In the genomic region with DNA sequence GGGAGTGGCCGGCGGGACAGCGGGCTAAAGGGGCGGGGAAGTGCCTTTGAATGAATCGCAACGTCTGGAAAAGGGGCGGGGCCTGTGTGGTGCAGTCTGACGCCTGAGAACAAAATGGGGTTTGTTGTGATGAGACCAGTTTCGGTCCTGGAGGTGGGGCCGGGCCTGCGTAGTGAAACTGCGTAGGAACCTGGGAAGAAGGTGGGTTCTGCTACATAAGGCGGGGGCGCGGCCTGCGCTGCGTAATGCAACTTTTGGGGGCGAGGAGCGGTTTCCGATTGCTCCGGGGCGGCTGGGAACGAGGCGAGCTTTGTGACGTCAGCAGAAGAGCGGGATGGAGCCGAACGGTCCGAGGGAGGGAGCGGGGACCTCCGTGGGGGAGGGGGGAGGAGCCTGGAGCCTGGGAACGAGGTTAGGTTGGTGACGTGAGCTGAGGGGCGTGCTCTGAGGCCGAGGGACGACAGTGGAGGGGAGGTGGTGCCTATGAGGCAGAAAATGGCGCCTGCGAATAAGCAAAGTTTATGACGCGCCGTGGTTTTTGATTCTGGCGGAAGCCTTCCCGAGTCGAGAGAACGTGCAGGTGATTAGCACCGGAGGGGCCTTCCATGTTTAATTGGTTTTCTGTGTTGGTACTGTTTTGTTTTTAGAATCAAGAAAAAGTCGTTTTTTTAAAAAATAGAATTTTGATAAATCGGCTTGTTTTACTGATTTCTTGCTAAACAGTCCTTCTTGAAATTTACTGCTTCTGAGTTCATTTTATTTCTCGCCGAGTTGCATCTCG, we compare ENCODE assay signal across 8 cellular contexts. TPM values are rescaled to one million over a fixed set of nuclear protein-coding genes. Genes with fewer than 3 reads are reported as not detected.
DNase-seq lines count a peak whose midpoint lies in the region; ATAC-seq, FAIRE-seq and TF ChIP-seq lines count a peak whose summit lies in the region.

No MANE protein-coding gene starts in this region.

- H3K9ac ChIP-seq in HepG2 (ENCODE audit: insufficient read depth, low read depth, low read length) = peak overlapping the region; percentile 87

- no peaks in the 10 kb centered on the region for H4K20me1 ChIP-seq in HepG2 (ENCODE audit: insufficient read depth, low read length)

- peak overlapping the region; percentile 67 to 73 (median 69) for H3K4me3 ChIP-seq in HepG2 (replicated peaks in 1 of 3; ENCODE audit: insufficient read depth in 1 of 3, low read depth in 2 of 3, low read length in 3 of 3)

- peak overlapping the region; percentile 89 for H3K4me2 ChIP-seq in HepG2 (ENCODE audit: low read depth, low read length)

- CTCF ChIA-PET in HepG2 (lab: Yijun Ruan, JAX; ENCODE audit: low intra/inter-chr PET ratio, low total read pairs) = no interaction called here

- H3K27ac ChIP-seq in C4-2B (peak overlapping the region; percentile 87), HepG2 (ENCODE audit: extremely low read length, insufficient read depth, low read length) (peak overlapping the region; percentile 90)

- WGBS in HepG2 (ENCODE audit: low lambda C conversion rate) = under 1% methylated on average over 28 of the region's 51 CpGs

- no peak for TF ChIP-seq RAD21 in HepG2 (CRISPR knock-in tag; IDR thresholded peaks at IDR 0.05)

- H3K36me3 ChIP-seq in HepG2 (replicated peaks in 1 of 2; ENCODE audit: control insufficient read depth in 1 of 2, insufficient read depth in 2 of 2, low read length in 2 of 2) = no peaks in the 10 kb centered on the region; a peak in 1 of 5 replicates

- peak; percentile 23 for FAIRE-seq in HepG2 (lab: Jason Lieb, UNC)

- POLR2A ChIA-PET in HepG2 (lab: Yijun Ruan, JAX) = interaction anchor here (0.8 to 3.5 kb wide), 9 partner anchors 14 to 79 kb away, joined by 3 to 69 read pairs (median 5); partner anchors contain the start of gene CDK16

- DNase-seq in NCI-H69 (lab: John Stamatoyannopoulos, UW) (peak; percentile 95), HepG2 (ENCODE audit: low spot score) (peak; percentile 89)
- DNase-seq in activated CD4-positive, alpha-beta T cell treated with anti-CD3 and anti-CD28 coated beads, Interleukin-2, amount 50 U/mL, for 1 hour = peak; percentile 92
- DNase-seq in stimulated activated CD4-positive, alpha-beta T cell treated with anti-CD3 and anti-CD28 coated beads, Interleukin-2, amount 100 ng/mL, for 48 hours = peak; percentile 75 to 85

- no peaks in the 10 kb centered on the region for H3K9me3 ChIP-seq in HepG2 (ENCODE audit: low read length)

- H3K27ac Mint-ChIP-seq in dendritic cell treated with granulocyte-macrophage colony-stimulating factor and Interleukin-4, amounts not matched to agents 40 ng/mL and 50 ng/mL, for 4 days = peak overlapping the region; percentile 98

- intact Hi-C loops in dendritic cell treated with granulocyte-macrophage colony-stimulating factor and Interleukin-4, amounts not matched to agents 40 ng/mL and 50 ng/mL, for 4 days (cut with micrococcal nuclease) = loop anchor here (1.0 to 10.0 kb wide), 2 partner anchors 15 to 1341 kb away; partner anchors contain the start of genes CDK16 and RBM3
- intact Hi-C loops in HepG2 (cut with micrococcal nuclease; ENCODE audit: unreplicated experiment) = loop anchor here (10.0 kb wide), 1 partner anchor 81 kb away; no protein-coding TSS in a partner anchor

- H3K36me3 Mint-ChIP-seq in dendritic cell treated with granulocyte-macrophage colony-stimulating factor and Interleukin-4, amounts not matched to agents 40 ng/mL and 50 ng/mL, for 4 days (ENCODE audit: low read depth) = peaks cover 22% of the 10 kb centered on the region

- no TSS peak for BruUV-seq in HepG2 (replicated peaks; lab: Mats Ljungman, UMichigan)

- H3K4me3 Mint-ChIP-seq in dendritic cell treated with granulocyte-macrophage colony-stimulating factor and Interleukin-4, amounts not matched to agents 40 ng/mL and 50 ng/mL, for 4 days = peak overlapping the region; percentile 94

- TF ChIP-seq CTCF in C4-2B (conservative IDR thresholded peaks at IDR 0.05) (no peak), HepG2 (CRISPR knock-in tag; IDR thresholded peaks at IDR 0.05) (no peak)

- TF ChIP-seq EP300 in HepG2 (IDR thresholded peaks at IDR 0.05; ENCODE audit: low read depth in 2 of 2, low read length in 2 of 2) = 0 out of 4 replicates have a peak, but pooled peaks of 1 of the 2 experiments have one; percentile 7
- TF ChIP-seq EP300 in HepG2 (CRISPR knock-in tag; IDR thresholded peaks at IDR 0.05; ENCODE audit: borderline replicate concordance) = no peak

- peaks cover 29% of the 10 kb centered on the region for H3K79me2 ChIP-seq in HepG2 (ENCODE audit: insufficient read depth, low read length)

- no peaks in the 10 kb centered on the region for H3K27me3 Mint-ChIP-seq in dendritic cell treated with granulocyte-macrophage colony-stimulating factor and Interleukin-4, amounts not matched to agents 40 ng/mL and 50 ng/mL, for 4 days

- H3K4me1 ChIP-seq in HepG2 (ENCODE audit: insufficient read depth, low read length) = peaks cover 41% of the 10 kb centered on the region

- no peaks in the 10 kb centered on the region; a peak in 1 of 5 replicates for H3K27me3 ChIP-seq in HepG2 (ENCODE audit: control insufficient read depth in 1 of 2, insufficient read depth in 2 of 2, low read length in 2 of 2)

- in situ Hi-C loops in HepG2 (cut with HindIII; ENCODE audit: extremely low pct_ligation_motif_present, low pct_unique_long_range_greater_than_20kb) = no loop called here

- H3K4me1 Mint-ChIP-seq in dendritic cell treated with granulocyte-macrophage colony-stimulating factor and Interleukin-4, amounts not matched to agents 40 ng/mL and 50 ng/mL, for 4 days (ENCODE audit: low read depth) = peaks cover 10% of the 10 kb centered on the region

- H3K9me3 Mint-ChIP-seq in dendritic cell treated with granulocyte-macrophage colony-stimulating factor and Interleukin-4, amounts not matched to agents 40 ng/mL and 50 ng/mL, for 4 days = no peaks in the 10 kb centered on the region

- TF ChIP-seq POLR2A in HepG2 (IDR thresholded peaks at IDR 0.05; ENCODE audit: insufficient read depth in 1 of 2, low read depth in 2 of 2, low read length in 2 of 2) = peak; percentile 34 to 37; a peak in 1 of 4 replicates

- peak; percentile 82 for ATAC-seq in GM19372 (IDR thresholded peaks at IDR 0.05; ENCODE audit: low read depth, unreplicated experiment)
- peak; percentile 81 for ATAC-seq in HG03521 (IDR thresholded peaks at IDR 0.05; ENCODE audit: unreplicated experiment)
- peak; percentile 87 for ATAC-seq in HepG2

- no peak overlapping the region for H2AFZ ChIP-seq in HepG2 (ENCODE audit: low read length)

RNA-seq across cellular contexts. Expression of gene USP11, which starts 0.7 kb away (rescaled TPM):
- total RNA-seq in HepG2 (2016; rRNA removed; fragmentation: Illumina TruSeq; extraction: Trizol) = 23.8 and 33.6 TPM in 2 replicates
- 4.6 and 5.6 TPM in 2 replicates for total RNA-seq in HepG2 (2016; cell fraction: cytosol; rRNA removed; fragmentation: Illumina TruSeq; extraction: Trizol; ENCODE audit: low read depth)
- total RNA-seq in HepG2 (2016; cell fraction: insoluble cytoplasmic fraction; rRNA removed; fragmentation: Illumina TruSeq; extraction: Trizol) = 23.6 and 32.3 TPM in 2 replicates
- 5.5 and 6.3 TPM in 2 replicates for total RNA-seq in HepG2 (2016; cell fraction: membrane; rRNA removed; fragmentation: Illumina TruSeq; extraction: Trizol)
- total RNA-seq in HepG2 (2016; cell fraction: nucleus; rRNA removed; fragmentation: Illumina TruSeq; extraction: Trizol) = 21.6 and 22.6 TPM in 2 replicates
- polyA plus RNA-seq in HepG2 (2011; rRNA removed) = 31.7 and 38.8 TPM in 2 replicates
- polyA plus RNA-seq in HepG2 (2011; cell fraction: cytosol; rRNA removed) = 17.8 and 18.8 TPM in 2 replicates
- 103 TPM in 2 replicates for polyA plus RNA-seq in HepG2 (2011; cell fraction: nucleus; rRNA removed)
- 56.6 and 70.9 TPM in 2 replicates for polyA plus RNA-seq in HepG2 (2012)
- polyA plus RNA-seq in HepG2 (2016; cell fraction: cytosol; fragmentation: Illumina TruSeq; extraction: Trizol; ENCODE audit: low read depth) = 2.1 and 3.2 TPM in 2 replicates
- polyA plus RNA-seq in HepG2 (2016; cell fraction: insoluble cytoplasmic fraction; fragmentation: Illumina TruSeq; extraction: Trizol; ENCODE audit: low read depth) = 21.0 and 30.4 TPM in 2 replicates
- 4.6 and 5.3 TPM in 2 replicates for polyA plus RNA-seq in HepG2 (2016; cell fraction: membrane; fragmentation: Illumina TruSeq; extraction: Trizol; ENCODE audit: low read depth)
- 45.2 and 50.2 TPM in 2 replicates for polyA plus RNA-seq in HepG2 (2016; cell fraction: nucleus; fragmentation: Illumina TruSeq; extraction: Trizol; ENCODE audit: insufficient read depth, low read depth)
- polyA minus RNA-seq in HepG2 (2011; rRNA and poly(A)+ RNA removed; ENCODE audit: low replicate concordance) = 100 and 124 TPM in 2 replicates
- polyA minus RNA-seq in HepG2 (2011; cell fraction: cytosol; rRNA and poly(A)+ RNA removed) = 41.3 and 57.4 TPM in 2 replicates
- polyA minus RNA-seq in HepG2 (2011; cell fraction: nucleus; rRNA and poly(A)+ RNA removed) = 55.4 and 68.5 TPM in 2 replicates

RNA-seq across cellular contexts. Expression of gene CDK16, which starts 15.0 kb away (rescaled TPM):
- 54.0 and 64.5 TPM in 2 replicates for total RNA-seq in HepG2 (2016; rRNA removed; fragmentation: Illumina TruSeq; extraction: Trizol)
- 42.6 and 48.2 TPM in 2 replicates for total RNA-seq in HepG2 (2016; cell fraction: cytosol; rRNA removed; fragmentation: Illumina TruSeq; extraction: Trizol; ENCODE audit: low read depth)
- total RNA-seq in HepG2 (2016; cell fraction: insoluble cytoplasmic fraction; rRNA removed; fragmentation: Illumina TruSeq; extraction: Trizol) = 46.2 and 63.4 TPM in 2 replicates
- total RNA-seq in HepG2 (2016; cell fraction: membrane; rRNA removed; fragmentation: Illumina TruSeq; extraction: Trizol) = 101 and 102 TPM in 2 replicates
- 48.0 and 50.2 TPM in 2 replicates for total RNA-seq in HepG2 (2016; cell fraction: nucleus; rRNA removed; fragmentation: Illumina TruSeq; extraction: Trizol)
- 221 and 225 TPM in 2 replicates for polyA plus RNA-seq in HepG2 (2011; rRNA removed)
- polyA plus RNA-seq in HepG2 (2011; cell fraction: cytosol; rRNA removed) = 159 and 189 TPM in 2 replicates
- 710 and 899 TPM in 2 replicates for polyA plus RNA-seq in HepG2 (2011; cell fraction: nucleus; rRNA removed)
- 70.8 and 105 TPM in 2 replicates for polyA plus RNA-seq in HepG2 (2012)
- 81.6 and 88.2 TPM in 2 replicates for polyA plus RNA-seq in HepG2 (2016; cell fraction: cytosol; fragmentation: Illumina TruSeq; extraction: Trizol; ENCODE audit: low read depth)
- polyA plus RNA-seq in HepG2 (2016; cell fraction: insoluble cytoplasmic fraction; fragmentation: Illumina TruSeq; extraction: Trizol; ENCODE audit: low read depth) = 86.5 and 108 TPM in 2 replicates
- polyA plus RNA-seq in HepG2 (2016; cell fraction: membrane; fragmentation: Illumina TruSeq; extraction: Trizol; ENCODE audit: low read depth) = 133 and 157 TPM in 2 replicates
- 147 and 168 TPM in 2 replicates for polyA plus RNA-seq in HepG2 (2016; cell fraction: nucleus; fragmentation: Illumina TruSeq; extraction: Trizol; ENCODE audit: insufficient read depth, low read depth)
- 219 and 435 TPM in 2 replicates for polyA minus RNA-seq in HepG2 (2011; rRNA and poly(A)+ RNA removed; ENCODE audit: low replicate concordance)
- polyA minus RNA-seq in HepG2 (2011; cell fraction: cytosol; rRNA and poly(A)+ RNA removed) = 89.3 and 94.1 TPM in 2 replicates
- polyA minus RNA-seq in HepG2 (2011; cell fraction: nucleus; rRNA and poly(A)+ RNA removed) = 94.1 and 102 TPM in 2 replicates

RNA-seq across cellular contexts. Expression of gene UBA1, which starts 39.9 kb away (rescaled TPM):
- 93.3 and 95.6 TPM in 2 replicates for total RNA-seq in HepG2 (2016; rRNA removed; fragmentation: Illumina TruSeq; extraction: Trizol)
- total RNA-seq in HepG2 (2016; cell fraction: cytosol; rRNA removed; fragmentation: Illumina TruSeq; extraction: Trizol; ENCODE audit: low read depth) = 5.4 and 7.1 TPM in 2 replicates
- total RNA-seq in HepG2 (2016; cell fraction: insoluble cytoplasmic fraction; rRNA removed; fragmentation: Illumina TruSeq; extraction: Trizol) = 77.7 and 94.2 TPM in 2 replicates
- 18.1 and 19.1 TPM in 2 replicates for total RNA-seq in HepG2 (2016; cell fraction: membrane; rRNA removed; fragmentation: Illumina TruSeq; extraction: Trizol)
- total RNA-seq in HepG2 (2016; cell fraction: nucleus; rRNA removed; fragmentation: Illumina TruSeq; extraction: Trizol) = 55.6 and 61.3 TPM in 2 replicates
- 129 and 146 TPM in 2 replicates for polyA plus RNA-seq in HepG2 (2011; rRNA removed)
- 77.3 and 97.9 TPM in 2 replicates for polyA plus RNA-seq in HepG2 (2011; cell fraction: cytosol; rRNA removed)
- polyA plus RNA-seq in HepG2 (2011; cell fraction: nucleus; rRNA removed) = 223 and 227 TPM in 2 replicates
- polyA plus RNA-seq in HepG2 (2012) = 84.6 and 94.4 TPM in 2 replicates
- polyA plus RNA-seq in HepG2 (2016; cell fraction: cytosol; fragmentation: Illumina TruSeq; extraction: Trizol; ENCODE audit: low read depth) = 4.8 and 5.6 TPM in 2 replicates
- 93.8 and 120 TPM in 2 replicates for polyA plus RNA-seq in HepG2 (2016; cell fraction: insoluble cytoplasmic fraction; fragmentation: Illumina TruSeq; extraction: Trizol; ENCODE audit: low read depth)
- 10.0 and 13.0 TPM in 2 replicates for polyA plus RNA-seq in HepG2 (2016; cell fraction: membrane; fragmentation: Illumina TruSeq; extraction: Trizol; ENCODE audit: low read depth)
- polyA plus RNA-seq in HepG2 (2016; cell fraction: nucleus; fragmentation: Illumina TruSeq; extraction: Trizol; ENCODE audit: insufficient read depth, low read depth) = 158 and 178 TPM in 2 replicates
- 280 and 721 TPM in 2 replicates for polyA minus RNA-seq in HepG2 (2011; rRNA and poly(A)+ RNA removed; ENCODE audit: low replicate concordance)
- 69.7 and 70.1 TPM in 2 replicates for polyA minus RNA-seq in HepG2 (2011; cell fraction: cytosol; rRNA and poly(A)+ RNA removed)
- 44.2 and 45.4 TPM in 2 replicates for polyA minus RNA-seq in HepG2 (2011; cell fraction: nucleus; rRNA and poly(A)+ RNA removed)

Comparison
In these comparisons a context has a peak if more than half of its experiments do, and no peak if none do; other contexts are left out.
1. Peak in every context shown above with its lines: DNase-seq, ATAC-seq, H3K4me3 ChIP-seq and H3K27ac ChIP-seq.